In genomic region chr2:216694826-216695217, GRCh38 we compare ENCODE assay signal across 8 cellular contexts. TPM values are rescaled to one million over a fixed set of nuclear protein-coding genes. Genes with fewer than 3 reads are reported as not detected.
DNase-seq lines count a peak whose midpoint lies in the region; ATAC-seq and TF ChIP-seq lines count a peak whose summit lies in the region.

No MANE protein-coding gene starts in this region.

- TF ChIP-seq POLR2A in prostate gland (IDR thresholded peaks at IDR 0.05) = no peak

- H3K4me1 Mint-ChIP-seq in T-helper 17 cell = peaks cover 22% of the 10 kb centered on the region

- ATAC-seq in heart right ventricle = no peak
- no peak for ATAC-seq in GM21786 (IDR thresholded peaks at IDR 0.05; ENCODE audit: unreplicated experiment)
- ATAC-seq in T-helper 17 cell = no peak
- ATAC-seq in HG02798 (IDR thresholded peaks at IDR 0.05; ENCODE audit: poor library complexity, unreplicated experiment) = no peak
- ATAC-seq in HG02759 (IDR thresholded peaks at IDR 0.05; ENCODE audit: unreplicated experiment) = no peak

- 1 to 8% methylated on average over 10 of the region's 10 CpGs for WGBS in heart right ventricle, 2 donors
- WGBS in prostate gland = 2% methylated on average over 10 of the region's 10 CpGs

- peak; percentile 52 for DNase-seq in COLO668 (lab: John Stamatoyannopoulos, UW; ENCODE audit: unreplicated experiment)
- DNase-seq in SJCRH30 = no peak
- no peak for DNase-seq in heart right ventricle
- DNase-seq in prostate gland (ENCODE audit: low spot score) = no peak
- no peak for DNase-seq in T-helper 17 cell

- H3K4me1 ChIP-seq in SJCRH30 (peaks cover 20% of the 10 kb centered on the region), heart right ventricle (peaks cover 11 to 79% (median 57%) of the 10 kb centered on the region in 9 donors), prostate gland (replicated peaks) (peaks cover 6% of the 10 kb centered on the region)

- H3K27ac Mint-ChIP-seq in T-helper 17 cell = no peak overlapping the region

- H3K4me3 ChIP-seq in SJCRH30 = peak overlapping the region; percentile 58
- H3K4me3 ChIP-seq in heart right ventricle = peak overlapping the region; percentile 19 to 75 (median 71)
- peak overlapping the region; percentile 40 to 48 for H3K4me3 ChIP-seq in prostate gland

- no peaks in the 10 kb centered on the region for H3K27me3 ChIP-seq in SJCRH30
- peaks cover 0 to 96% (median 0%) of the 10 kb centered on the region in 7 donors for H3K27me3 ChIP-seq in heart right ventricle
- no peaks in the 10 kb centered on the region for H3K27me3 ChIP-seq in prostate gland (replicated peaks; ENCODE audit: insufficient read depth)

- H3K4me3 Mint-ChIP-seq in T-helper 17 cell = no peak overlapping the region

- peaks cover 45% of the 10 kb centered on the region for H3K27me3 Mint-ChIP-seq in T-helper 17 cell

- intact Hi-C loops in heart right ventricle (cut with DNase I) (loop anchor here (5.0 to 10.0 kb wide), 18 partner anchors 77 to 1020 kb away; no protein-coding TSS in a partner anchor), prostate gland (cut with DNase I) (loop anchor here (2.0 to 5.0 kb wide), 5 partner anchors 554 to 1062 kb away; no protein-coding TSS in a partner anchor)

- H3K36me3 ChIP-seq in SJCRH30 (no peaks in the 10 kb centered on the region), heart right ventricle (no peaks in the 10 kb centered on the region), prostate gland (no peaks in the 10 kb centered on the region)

- no peak overlapping the region for H3K27ac ChIP-seq in SJCRH30
- peak overlapping the region; percentile 64 to 95 (median 86) for H3K27ac ChIP-seq in heart right ventricle
- peak overlapping the region; percentile 62 to 77 for H3K27ac ChIP-seq in prostate gland

- peaks cover 4% of the 10 kb centered on the region for H3K36me3 Mint-ChIP-seq in T-helper 17 cell (ENCODE audit: low read depth)

- H3K9me3 ChIP-seq in SJCRH30 (replicated peaks) = no peaks in the 10 kb centered on the region
- no peaks in the 10 kb centered on the region for H3K9me3 ChIP-seq in heart right ventricle
- no peaks in the 10 kb centered on the region for H3K9me3 ChIP-seq in prostate gland
- H3K9me3 ChIP-seq in T-helper 17 cell (ENCODE audit: control insufficient read depth, low read length, poor library complexity, severe bottlenecking) = no peaks in the 10 kb centered on the region

- TF ChIP-seq CTCF in heart right ventricle (IDR thresholded peaks at IDR 0.05) (no peak), prostate gland (IDR thresholded peaks at IDR 0.05) (no peak)

RNA-seq across cellular contexts. Expression of gene IGFBP5, which starts 0.5 kb away (rescaled TPM):
- 16.8 and 20.5 TPM in 2 replicates for total RNA-seq in SJCRH30 (2014; rRNA removed; shearing (Covaris generic))
- 100 to 1,000 TPM; 107 to 267 (median 162) TPM for total RNA-seq in heart right ventricle
- polyA plus RNA-seq in heart right ventricle = 10 to 100 TPM; 67.1 to 70.6 TPM
- total RNA-seq in prostate gland = 100 to 1,000 TPM; 162 to 319 TPM
- not detected for total RNA-seq in T-helper 17 cell

Comparison
In these comparisons a context has a peak if more than half of its experiments do, and no peak if none do; other contexts are left out.
1. RNA of gene IGFBP5, which starts 0.5 kb away (total RNA-seq): 162 to 319 TPM in prostate gland, 107 to 267 TPM in heart right ventricle and 16.8 to 20.5 TPM in SJCRH30; not detected in T-helper 17 cell; every median in the first group is over 10 times any median in the second.
2. Peak in every context shown above with its lines, with median percentiles within 50 percentile points of each other: H3K4me3 ChIP-seq.